24 cellular contexts compared by ENCODE assay signal in the genomic region with DNA sequence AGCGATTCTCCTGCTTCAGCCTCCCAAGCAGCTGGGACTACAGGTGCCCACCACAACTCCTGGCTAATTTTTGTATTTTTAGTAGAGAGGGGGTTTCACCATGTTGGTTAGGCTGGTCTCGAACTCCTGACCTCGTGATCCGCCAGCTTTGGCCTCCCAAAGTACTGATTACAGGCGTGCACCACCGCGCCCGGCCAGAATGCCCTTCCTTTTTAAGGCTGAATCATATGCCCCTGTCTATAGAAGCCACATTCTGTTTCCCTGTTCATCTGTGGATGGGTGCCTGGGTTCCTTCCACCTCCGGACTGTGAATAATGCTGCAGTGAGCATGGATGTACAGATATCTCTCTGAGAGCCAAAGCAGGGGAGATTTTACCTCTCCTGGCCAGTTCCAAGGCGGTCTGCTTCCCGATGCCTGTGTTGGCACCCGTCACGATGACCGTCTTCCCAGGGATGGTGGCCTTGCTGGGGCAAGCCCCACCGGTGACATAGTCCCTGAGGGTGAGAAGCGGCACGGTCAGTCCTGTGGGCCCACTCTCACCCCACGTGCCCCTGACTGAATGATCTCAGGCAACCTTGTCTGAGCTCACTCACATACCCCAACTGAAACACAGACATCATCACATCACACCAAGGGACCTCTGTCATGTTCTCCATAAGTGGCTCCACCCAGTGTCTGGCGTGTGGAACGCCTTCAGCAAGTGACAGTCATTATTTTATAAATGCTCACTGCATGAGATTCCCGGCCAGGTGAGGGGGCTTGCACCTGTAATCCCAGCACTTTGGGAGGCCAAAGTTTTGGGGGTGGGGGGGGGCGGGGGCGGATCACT. TPM values are rescaled to one million over a fixed set of nuclear protein-coding genes. Genes with fewer than 3 reads are reported as not detected.
DNase-seq lines count a peak whose midpoint lies in the region; ATAC-seq and TF ChIP-seq lines count a peak whose summit lies in the region.
"Had no signal": no experiment of that assay in that cellular context is flagged by ENCODE, and none has a peak within 500 bp of the region (broad histone marks: within the 10 kb centered on the region; RNA-seq: fewer than 3 reads in every experiment).

No MANE protein-coding gene starts in this region.

- DNase-seq in A673 (ENCODE audit: low spot score) (peak; percentile 39), GM13977 (ENCODE audit: low spot score) (no peak), OCI-LY7 (ENCODE audit: low spot score) (peak; percentile 41), chondrocyte (ENCODE audit: low spot score) (no peak), BE2C (no peak), SW480 (ENCODE audit: low spot score) (no peak)
- DNase-seq in NK-92 treated with Interleukin-12 subunit alpha and Interleukin-12 subunit beta, amount 100 ng/mL, for 24 hours (lab: John Stamatoyannopoulos, UW) = no peak
- DNase-seq: activated CD4-positive, alpha-beta T cell treated with anti-CD3 and anti-CD28 coated beads for 4 hours; activated effector memory CD4-positive, alpha-beta T cell treated with Interleukin-2 at 50 U/mL for 16 hours; adrenal gland; CD4-positive, CD25-positive, alpha-beta regulatory T cell; heart right ventricle; left ventricle myocardium inferior; NCI-H1417 treated with DMSO at 0.1 percent for 48 hours; NCI-H2171; stimulated activated naive CD4-positive, alpha-beta T cell; T1000 had no signal

- H2AFZ ChIP-seq in OCI-LY7 (ENCODE audit: low read length) = no peak overlapping the region

- H3K4me1 ChIP-seq in A673 (ENCODE audit: insufficient read depth, low read length, poor library complexity, severe bottlenecking) (no peaks in the 10 kb centered on the region), OCI-LY7 (ENCODE audit: insufficient read depth, low read length, poor library complexity, severe bottlenecking) (peaks cover 7% of the 10 kb centered on the region), BE2C (no peaks in the 10 kb centered on the region)
- H3K4me1 ChIP-seq: prostate gland had no signal

- intact Hi-C loops in A673 (cut with micrococcal nuclease; ENCODE audit: unreplicated experiment) (no loop called here), OCI-LY7 (cut with micrococcal nuclease; ENCODE audit: unreplicated experiment) (no loop called here)

- no peaks in the 10 kb centered on the region for H3K9me3 Mint-ChIP-seq in chondrocyte (ENCODE audit: low read depth)
- H3K9me3 Mint-ChIP-seq: CD4-positive, CD25-positive, alpha-beta regulatory T cell; dendritic cell treated with granulocyte-macrophage colony-stimulating factor and Interleukin-4, amounts not matched to agents 40 ng/mL and 50 ng/mL, for 4 days had no signal

- no peaks in the 10 kb centered on the region for H3K9me2 ChIP-seq in OCI-LY7 (ENCODE audit: insufficient read depth, low read length)

- H3K27me3 Mint-ChIP-seq in chondrocyte (ENCODE audit: low read depth) = no peaks in the 10 kb centered on the region

- H4K20me1 ChIP-seq in OCI-LY7 (ENCODE audit: insufficient read depth, low read length) = no peaks in the 10 kb centered on the region

- POLR2A ChIA-PET in A673 (lab: Charles Lee; ENCODE audit: low non-redundant PET) = no interaction called here
- POLR2A ChIA-PET in OCI-LY7 (lab: Charles Lee) = no interaction called here

- no peaks in the 10 kb centered on the region for H3K27me3 ChIP-seq in A673 (replicated peaks; ENCODE audit: insufficient read depth, low read depth, low read length, poor library complexity)
- H3K27me3 ChIP-seq in BE2C = peaks cover 4% of the 10 kb centered on the region; the same call in 1 of the 2 replicates
- H3K27me3 ChIP-seq: adrenal gland, heart right ventricle had no signal

- CTCF ChIA-PET in A673 (lab: Charles Lee) (no interaction called here), OCI-LY7 (lab: Charles Lee; ENCODE audit: unreplicated experiment) (no interaction called here)

- H3K36me3 Mint-ChIP-seq in chondrocyte (ENCODE audit: low read depth) = peaks cover 16% of the 10 kb centered on the region

- in situ Hi-C loops in GM13977 (cut with MboI; ENCODE audit: low pct_unique_long_range_greater_than_20kb, low sequenced_read_pairs, unreplicated experiment) = no loop called here

- no peak overlapping the region for H3K27ac Mint-ChIP-seq in chondrocyte (ENCODE audit: unreplicated experiment)
- H3K27ac Mint-ChIP-seq: CD4-positive, CD25-positive, alpha-beta regulatory T cell; dendritic cell treated with granulocyte-macrophage colony-stimulating factor and Interleukin-4, amounts not matched to agents 40 ng/mL and 50 ng/mL, for 4 days had no signal

- H3K9me3 ChIP-seq in A673 (ENCODE audit: low read depth, low read length, poor library complexity, severe bottlenecking) (no peaks in the 10 kb centered on the region), OCI-LY7 (ENCODE audit: low read length) (no peaks in the 10 kb centered on the region), BE2C (no peaks in the 10 kb centered on the region)
- H3K9me3 ChIP-seq: adrenal gland, heart right ventricle, left ventricle myocardium inferior, prostate gland, thoracic aorta had no signal

- H3K36me3 ChIP-seq in A673 (ENCODE audit: insufficient read depth, low read length, poor library complexity, severe bottlenecking) = peaks cover 41% of the 10 kb centered on the region
- peaks cover 71% of the 10 kb centered on the region for H3K36me3 ChIP-seq in OCI-LY7 (ENCODE audit: insufficient read depth, low read length)
- peaks cover 31% of the 10 kb centered on the region for H3K36me3 ChIP-seq in BE2C
- H3K36me3 ChIP-seq: prostate gland had no signal

- H3K4me3 Mint-ChIP-seq in chondrocyte (ENCODE audit: unreplicated experiment) = no peak overlapping the region
- H3K4me3 Mint-ChIP-seq: dendritic cell treated with granulocyte-macrophage colony-stimulating factor and Interleukin-4, amounts not matched to agents 40 ng/mL and 50 ng/mL, for 4 days; neural crest cell had no signal

- H3K27ac ChIP-seq in A673 (ENCODE audit: low read depth, low read length, poor library complexity, severe bottlenecking) (no peak overlapping the region), OCI-LY7 (ENCODE audit: low read depth, low read length, poor library complexity, severe bottlenecking) (no peak overlapping the region)
- H3K27ac ChIP-seq: adrenal gland, heart right ventricle, left ventricle myocardium inferior, prostate gland, thoracic aorta had no signal

- H3K79me2 ChIP-seq in OCI-LY7 (ENCODE audit: insufficient read depth, low read depth, low read length) = peaks cover 15% of the 10 kb centered on the region

- H3K4me2 ChIP-seq in OCI-LY7 (ENCODE audit: low read length) = no peak overlapping the region

- BruUV-seq in A673 (replicated peaks; lab: Mats Ljungman, UMichigan) (no TSS peak), OCI-LY7 (replicated peaks; lab: Mats Ljungman, UMichigan) (no TSS peak)

- no peak overlapping the region for H3K4me3 ChIP-seq in A673 (ENCODE audit: low read depth, low read length, poor library complexity, severe bottlenecking)
- H3K4me3 ChIP-seq in OCI-LY7 (ENCODE audit: low read depth, low read length, poor library complexity, severe bottlenecking) = no peak overlapping the region
- no peak overlapping the region for H3K4me3 ChIP-seq in BE2C (ENCODE audit: low read depth, low read length)
- H3K4me3 ChIP-seq: adrenal gland, heart right ventricle, left ventricle myocardium inferior, prostate gland, thoracic aorta had no signal

- peaks cover 13% of the 10 kb centered on the region for H3K4me1 Mint-ChIP-seq in chondrocyte (ENCODE audit: low read depth)

- no peak for ATAC-seq in HG02798 (IDR thresholded peaks at IDR 0.05; ENCODE audit: poor library complexity, unreplicated experiment)
- ATAC-seq: heart right ventricle, SK-N-SH treated with all-trans-retinoic acid at 6 μM for 48 hours had no signal

- TF ChIP-seq CTCF in A673 (conservative IDR thresholded peaks at IDR 0.05; ENCODE audit: low read depth, low read length) (peak; percentile 35; the same call in 1 of the 2 replicates), GM13977 (IDR thresholded peaks at IDR 0.05; ENCODE audit: extremely low read depth, insufficient read depth, missing control alignments) (peak; percentile 14), OCI-LY7 (conservative IDR thresholded peaks at IDR 0.05; ENCODE audit: low read length) (peak; percentile 55), chondrocyte (IDR thresholded peaks at IDR 0.05) (peak; percentile 25), BE2C (IDR thresholded peaks at IDR 0.05; ENCODE audit: low read depth, low read length) (no peak)

RNA-seq across cellular contexts. Expression of a gene that starts 4.0 kb away (rescaled TPM):
- total RNA-seq in A673 (2021) (19.0 and 24.4 TPM in 2 replicates), OCI-LY7 (2022) (17.8 and 19.5 TPM in 2 replicates), chondrocyte (9.7 to 13.7 TPM (median 11.1 TPM) in 3 replicates)
- 23.1 and 29.5 TPM in 2 replicates for total RNA-seq in OCI-LY7 (2014; rRNA removed; shearing (Covaris generic))
- 19.7 TPM for polyA plus RNA-seq in BE2C (2012; ENCODE audit: insufficient read depth, insufficient read length, low read depth)

RNA-seq across cellular contexts. Expression of a gene that starts 16.7 kb away (rescaled TPM):
- total RNA-seq in A673 (2021) = 7.7 and 10.2 TPM in 2 replicates
- total RNA-seq in OCI-LY7 (2014; rRNA removed; shearing (Covaris generic)) = 3.5 and 11.1 TPM in 2 replicates
- total RNA-seq in OCI-LY7 (2022) = 10.6 and 12.5 TPM in 2 replicates
- 4.1 to 7.9 TPM (median 6.8 TPM) in 3 replicates for total RNA-seq in chondrocyte
- polyA plus RNA-seq in BE2C (2012; ENCODE audit: insufficient read depth, insufficient read length, low read depth) = not detected

RNA-seq across cellular contexts. Expression of a gene that starts 20.9 kb away (rescaled TPM):
- total RNA-seq in A673 (2021) (0.22 TPM in 1 of 2 replicates, not detected in the other), OCI-LY7 (2022) (0.36 and 1.9 TPM in 2 replicates), chondrocyte (0.51 TPM in 1 of 3 replicates, not detected in the others)
- total RNA-seq in OCI-LY7 (2014; rRNA removed; shearing (Covaris generic)) = 0.25 and 0.44 TPM in 2 replicates
- polyA plus RNA-seq in BE2C (2012; ENCODE audit: insufficient read depth, insufficient read length, low read depth) = not detected
- total RNA-seq: RPMI7951, thoracic aorta had no signal
- polyA plus RNA-seq: CD4-positive, CD25-positive, alpha-beta regulatory T cell had no signal

RNA-seq across cellular contexts. Expression of a gene that starts 58.4 kb away (rescaled TPM):
- total RNA-seq in A673 (2021) (85.7 and 94.6 TPM in 2 replicates), OCI-LY7 (2022) (177 and 186 TPM in 2 replicates), chondrocyte (86.1 to 111 TPM (median 103 TPM) in 3 replicates)
- total RNA-seq in OCI-LY7 (2014; rRNA removed; shearing (Covaris generic)) = 194 and 211 TPM in 2 replicates
- polyA plus RNA-seq in BE2C (2012; ENCODE audit: insufficient read depth, insufficient read length, low read depth) = 75.9 TPM

Comparison
In these comparisons a context has a peak if more than half of its experiments do, and no peak if none do; other contexts are left out.
1. DNase-seq: peak in A673 (single experiment) and OCI-LY7 (single experiment); none in GM13977 (single experiment), chondrocyte (single experiment), BE2C (single experiment), NK-92 treated with Interleukin-12 subunit alpha and Interleukin-12 subunit beta, amount 100 ng/mL, for 24 hours (single experiment) and SW480 (single experiment).